ENCODE assay signal across 12 cellular contexts in the genomic region with DNA sequence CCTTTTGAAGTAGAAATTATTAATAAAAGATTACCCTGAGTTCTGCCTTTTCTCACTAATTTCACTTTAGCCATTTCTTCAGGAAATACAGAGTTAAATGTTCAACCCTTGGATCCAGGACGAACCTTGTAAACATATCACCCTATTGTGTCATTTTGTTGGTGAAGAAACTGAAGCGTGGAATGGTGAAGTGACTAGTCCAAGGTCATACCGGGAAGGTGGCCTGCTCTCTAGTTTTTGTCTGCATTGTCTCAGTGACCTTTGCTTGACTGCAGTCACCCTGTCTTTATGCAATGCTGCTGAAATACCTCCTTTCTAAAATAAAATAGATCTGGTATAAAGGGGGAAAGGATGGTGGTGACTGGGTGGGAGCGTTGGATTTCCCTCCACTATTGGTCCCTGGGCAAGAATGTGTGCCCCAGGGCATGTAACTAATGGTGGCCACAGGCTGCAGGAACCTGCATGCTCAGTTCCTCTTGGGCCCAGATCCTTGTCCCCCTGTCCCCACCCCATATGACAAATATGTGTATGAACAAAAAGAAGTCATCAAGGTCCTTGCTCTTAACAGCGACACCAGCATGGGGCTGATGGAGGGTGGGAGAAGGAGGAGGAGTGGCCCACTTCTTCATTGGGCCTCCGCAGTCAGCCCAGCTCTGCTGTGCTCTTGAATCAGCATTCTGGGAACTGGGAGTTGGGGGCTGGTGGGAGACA. TPM values are rescaled to one million over a fixed set of nuclear protein-coding genes. Genes with fewer than 3 reads are reported as not detected.
DNase-seq lines count a peak whose midpoint lies in the region; ATAC-seq, FAIRE-seq and TF ChIP-seq lines count a peak whose summit lies in the region.
"Had no signal": no experiment of that assay in that cellular context is flagged by ENCODE, and none has a peak within 500 bp of the region (broad histone marks: within the 10 kb centered on the region; RNA-seq: fewer than 3 reads in every experiment).

No MANE protein-coding gene starts in this region.

- TF ChIP-seq CTCF in GM23338 (conservative IDR thresholded peaks at IDR 0.05; ENCODE audit: low read depth in 2 of 2), result no peak
- no peak for TF ChIP-seq CTCF in brain (conservative IDR thresholded peaks at IDR 0.05)
- no peak for TF ChIP-seq CTCF in pancreas (IDR thresholded peaks at IDR 0.05)

- H3K79me2 ChIP-seq in GM23338 (replicated peaks; ENCODE audit: insufficient read depth), result peaks cover 65% of the 10 kb centered on the region

- H3K4me3 Mint-ChIP-seq in GM23338, result peak overlapping the region; percentile 92
- peak overlapping the region; percentile 93 to 100 (median 96) for H3K4me3 Mint-ChIP-seq in brain

- no peak overlapping the region for H2AFZ ChIP-seq in GM23338

- H3K27ac ChIP-seq in BLaER1, result no peak overlapping the region
- H3K27ac ChIP-seq in GM23338 (ENCODE audit: low read depth), result no peak overlapping the region
- no peak overlapping the region for H3K27ac ChIP-seq in muscle layer of duodenum (ENCODE audit: low read length)
- no peak overlapping the region for H3K27ac ChIP-seq in pancreas

- peaks cover 19% of the 10 kb centered on the region for H3K4me1 ChIP-seq in BLaER1
- H3K4me1 ChIP-seq in GM23338 (ENCODE audit: insufficient read depth), result peaks cover 73% of the 10 kb centered on the region
- peaks cover 4 to 7% of the 10 kb centered on the region in 2 donors for H3K4me1 ChIP-seq in muscle layer of duodenum (ENCODE audit: control insufficient read depth in 1 of 2, insufficient read depth in 2 of 2, low read length in 2 of 2)
- no peaks in the 10 kb centered on the region for H3K4me1 ChIP-seq in pancreas

- no peak overlapping the region for H3K27ac Mint-ChIP-seq in GM23338
- peak overlapping the region in 3 of 5 experiments; percentile 59 to 99 (median 94) for H3K27ac Mint-ChIP-seq in brain

- no peaks in the 10 kb centered on the region for H3K9me2 ChIP-seq in GM23338 (ENCODE audit: insufficient read depth)

- no peaks in the 10 kb centered on the region for H3K36me3 ChIP-seq in BLaER1
- H3K36me3 ChIP-seq in GM23338 (ENCODE audit: insufficient read depth), result no peaks in the 10 kb centered on the region
- H3K36me3 ChIP-seq in muscle layer of duodenum (ENCODE audit: control insufficient read depth in 1 of 2, insufficient read depth in 2 of 2, low read length in 2 of 2), result no peaks in the 10 kb centered on the region
- H3K36me3 ChIP-seq in pancreas, result no peaks in the 10 kb centered on the region

- H3K4me3 ChIP-seq in BLaER1, result no peak overlapping the region
- peak overlapping the region; percentile 87 for H3K4me3 ChIP-seq in GM23338
- H3K4me3 ChIP-seq in muscle layer of duodenum (ENCODE audit: low read depth in 1 of 2, low read length in 2 of 2), result peak overlapping the region; percentile 26 to 90
- H3K4me3 ChIP-seq in pancreas, result peak overlapping the region in 1 of 4 donors; percentile 7

- H4K20me1 ChIP-seq in BLaER1 (no peaks in the 10 kb centered on the region), GM23338 (replicated peaks; ENCODE audit: insufficient read depth) (no peaks in the 10 kb centered on the region)

- no peak overlapping the region for H3K9ac ChIP-seq in BLaER1

- no peak for ATAC-seq in GM23338
- no peak for ATAC-seq in GM21528 (IDR thresholded peaks at IDR 0.05; ENCODE audit: low FRiP score, unreplicated experiment)
- ATAC-seq in pancreas, result no peak

- no peaks in the 10 kb centered on the region for H3K9me3 ChIP-seq in BLaER1
- no peaks in the 10 kb centered on the region for H3K9me3 ChIP-seq in muscle layer of duodenum (ENCODE audit: control insufficient read depth in 1 of 2, low read length in 2 of 2)
- no peaks in the 10 kb centered on the region for H3K9me3 ChIP-seq in pancreas

- H3F3A ChIP-seq in GM23338 (replicated peaks; ENCODE audit: low read depth), result 0 out of 2 replicates have a peak, but pooled peaks cover 10% of the 10 kb centered on the region

- 50 to 59% methylated on average over 6 of the region's 6 CpGs for WGBS in pancreas, 2 donors

- peaks cover 18% of the 10 kb centered on the region for H3K27me3 Mint-ChIP-seq in GM23338 (ENCODE audit: insufficient read depth, low read depth, poor library complexity)
- H3K27me3 Mint-ChIP-seq in brain, result peaks cover 16% of the 10 kb centered on the region

- H3K9me3 Mint-ChIP-seq in GM23338 (no peaks in the 10 kb centered on the region; the same call in 1 of the 3 replicates), brain (peaks cover under 1 to 4% (median 3%) of the 10 kb centered on the region in 5 experiments)

- DNase-seq in GM23338 (ENCODE audit: low spot score) (no peak), KG1 (lab: John Stamatoyannopoulos, UW) (no peak), pancreas (no peak), nucleus accumbens (lab: John Stamatoyannopoulos, UW) (no peak)
- DNase-seq: activated effector memory CD4-positive, alpha-beta T cell treated with Interleukin-2 at 50 U/mL for 16 hours; stimulated activated CD4-positive, alpha-beta T cell treated with anti-CD3 and anti-CD28 coated beads, Interleukin-15, amount 100 ng/mL, for 24 hours; SW 1271 had no signal

- H3K4me2 ChIP-seq in BLaER1 (peak overlapping the region; percentile 98; the same call in 1 of the 2 replicates), GM23338 (peak overlapping the region; percentile 86)

- intact Hi-C loops in pancreas (cut with DNase I), result no loop called here

- no peak for FAIRE-seq in pancreas (lab: Jason Lieb, UNC)
- FAIRE-seq: HTR-8/SVneo had no signal

- H3K27me3 ChIP-seq in BLaER1 (peaks cover 50% of the 10 kb centered on the region), GM23338 (ENCODE audit: insufficient read depth) (peaks cover 10% of the 10 kb centered on the region; the same call in 1 of the 2 replicates), muscle layer of duodenum (ENCODE audit: low read depth, low read length) (no peaks in the 10 kb centered on the region), pancreas (no peaks in the 10 kb centered on the region)

- peaks cover 3% of the 10 kb centered on the region; the same call in 1 of the 3 replicates for H3K36me3 Mint-ChIP-seq in GM23338 (ENCODE audit: low read depth)
- no peaks in the 10 kb centered on the region for H3K36me3 Mint-ChIP-seq in brain

- peaks cover 77% of the 10 kb centered on the region for H3K4me1 Mint-ChIP-seq in GM23338
- peaks cover 45% of the 10 kb centered on the region for H3K4me1 Mint-ChIP-seq in brain

TF ChIP-seq in GM23338, 12 proteins besides CTCF, POLR2A, EP300 and RAD21:
- TF ChIP-seq EZH2phosphoT487 (IDR thresholded peaks at IDR 0.05; ENCODE audit: unreplicated experiment) (no peak), STAT1 (IDR thresholded peaks at IDR 0.05; ENCODE audit: unreplicated experiment) (no peak), CREB1 (CRISPR knock-in tag; IDR thresholded peaks at IDR 0.05; ENCODE audit: low read depth) (no peak)
- TF ChIP-seq, protein P1, sequence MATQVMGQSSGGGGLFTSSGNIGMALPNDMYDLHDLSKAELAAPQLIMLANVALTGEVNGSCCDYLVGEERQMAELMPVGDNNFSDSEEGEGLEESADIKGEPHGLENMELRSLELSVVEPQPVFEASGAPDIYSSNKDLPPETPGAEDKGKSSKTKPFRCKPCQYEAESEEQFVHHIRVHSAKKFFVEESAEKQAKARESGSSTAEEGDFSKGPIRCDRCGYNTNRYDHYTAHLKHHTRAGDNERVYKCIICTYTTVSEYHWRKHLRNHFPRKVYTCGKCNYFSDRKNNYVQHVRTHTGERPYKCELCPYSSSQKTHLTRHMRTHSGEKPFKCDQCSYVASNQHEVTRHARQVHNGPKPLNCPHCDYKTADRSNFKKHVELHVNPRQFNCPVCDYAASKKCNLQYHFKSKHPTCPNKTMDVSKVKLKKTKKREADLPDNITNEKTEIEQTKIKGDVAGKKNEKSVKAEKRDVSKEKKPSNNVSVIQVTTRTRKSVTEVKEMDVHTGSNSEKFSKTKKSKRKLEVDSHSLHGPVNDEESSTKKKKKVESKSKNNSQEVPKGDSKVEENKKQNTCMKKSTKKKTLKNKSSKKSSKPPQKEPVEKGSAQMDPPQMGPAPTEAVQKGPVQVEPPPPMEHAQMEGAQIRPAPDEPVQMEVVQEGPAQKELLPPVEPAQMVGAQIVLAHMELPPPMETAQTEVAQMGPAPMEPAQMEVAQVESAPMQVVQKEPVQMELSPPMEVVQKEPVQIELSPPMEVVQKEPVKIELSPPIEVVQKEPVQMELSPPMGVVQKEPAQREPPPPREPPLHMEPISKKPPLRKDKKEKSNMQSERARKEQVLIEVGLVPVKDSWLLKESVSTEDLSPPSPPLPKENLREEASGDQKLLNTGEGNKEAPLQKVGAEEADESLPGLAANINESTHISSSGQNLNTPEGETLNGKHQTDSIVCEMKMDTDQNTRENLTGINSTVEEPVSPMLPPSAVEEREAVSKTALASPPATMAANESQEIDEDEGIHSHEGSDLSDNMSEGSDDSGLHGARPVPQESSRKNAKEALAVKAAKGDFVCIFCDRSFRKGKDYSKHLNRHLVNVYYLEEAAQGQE (IDR thresholded peaks at IDR 0.05; ENCODE audit: unreplicated experiment), result no peak

RNA-seq across cellular contexts. Expression of gene SORL1, which starts 1.6 kb away (rescaled TPM):
- total RNA-seq in GM23338 (2014; rRNA removed; shearing (Covaris generic)), result 78.3 and 78.8 TPM in 2 replicates
- polyA plus RNA-seq in GM23338 (2016; fragmentation: Nextera tagmentation; extraction: Ambion mirVana) (20.1 and 23.0 TPM in 2 replicates), brain (ENCODE audit: insufficient read depth, low read depth, low replicate concordance) (29.0 TPM), pancreas (10 to 100 TPM in 1 of 2 donors, 1 to 10 TPM in 1; 2.7 to 10.9 TPM)
- total RNA-seq in pancreas, result 10 to 100 TPM; 11.2 to 47.5 (median 16.5) TPM
